In genomic region chr9:107423540-107423939, GRCh38 we compare ENCODE assay signal across 24 cellular contexts.
"Had no signal": no experiment of that assay in that cellular context is flagged by ENCODE, and none has a peak within 500 bp of the region (broad histone marks: within the 10 kb centered on the region; RNA-seq: fewer than 3 reads in every experiment).

No MANE protein-coding gene starts in this region.

- H3K9me3 ChIP-seq: Peyer's patch had no signal

- H3K27ac ChIP-seq: brain microvascular endothelial cell, cardiac muscle cell, Peyer's patch had no signal

- H3K4me3 ChIP-seq: cardiac muscle cell, K562, Peyer's patch had no signal

- H3K36me3 ChIP-seq: brain microvascular endothelial cell, cardiac muscle cell, Peyer's patch had no signal

- ATAC-seq: activated CD8-positive, alpha-beta memory T cell treated with anti-CD3 and anti-CD28 coated beads, Interleukin-2, amount 10 ng/mL, durations not matched to agents 7 days and 5 days; K562; WTC11 had no signal

- DNase-seq: activated CD4-positive, alpha-beta T cell treated with anti-CD3 and anti-CD28 coated beads for 48 hours; activated CD4-positive, alpha-beta T cell treated with anti-CD3 and anti-CD28 coated beads, Interleukin-2, amount 50 U/mL, for 4 hours; activated CD4-positive, CD25-positive, alpha-beta regulatory T cell treated with anti-CD3 and anti-CD28 coated beads, Interleukin-2, amount 50 U/mL, for 72 hours; activated CD8-positive, alpha-beta memory T cell treated with anti-CD3 and anti-CD28 coated beads, Interleukin-2, amount 10 ng/mL, durations not matched to agents 7 days and 5 days; activated effector memory CD4-positive, alpha-beta T cell treated with Interleukin-2 at 50 U/mL for 16 hours; activated naive CD4-positive, alpha-beta T cell; activated T-cell treated with anti-CD3 and anti-CD28 coated beads, Interleukin-2, amount 50 U/mL, for 24 hours; amygdala; brain microvascular endothelial cell; Karpas-422; NCI-H1048; NCI-H146; NCI-H187 treated with DMSO at 0.1 percent for 48 hours; NCI-H2107; NCI-H2171 treated with DMSO at 0.1 percent for 48 hours; NCI-H446; NCI-H526; NCI-H774; NK-92 treated with Interleukin-12 subunit alpha and Interleukin-12 subunit beta, amount 100 ng/mL, for 24 hours; Peyer's patch; SHP77 had no signal

- H3K27me3 ChIP-seq: brain microvascular endothelial cell, cardiac muscle cell, Peyer's patch had no signal
